9 cellular contexts compared by ENCODE assay signal in genomic region chr22:41383085-41383484, GRCh38. TPM values are rescaled to one million over a fixed set of nuclear protein-coding genes. Genes with fewer than 3 reads are reported as not detected.
A peak's percentile ranks its signal among the peaks of the same experiment; 100 is the strongest.
DNase-seq lines count a peak whose midpoint lies in the region; ATAC-seq and TF ChIP-seq lines count a peak whose summit lies in the region.
"Had no signal": no experiment of that assay in that cellular context is flagged by ENCODE, and none has a peak within 500 bp of the region (broad histone marks: within the 10 kb centered on the region; RNA-seq: fewer than 3 reads in every experiment).

No MANE protein-coding gene starts in this region.

- H4K20me1 ChIP-seq in smooth muscle cell (ENCODE audit: low read depth) = peaks cover 15% of the 10 kb centered on the region

- H3K79me2 ChIP-seq in smooth muscle cell (ENCODE audit: low read depth) = no peaks in the 10 kb centered on the region

- CTCF ChIA-PET in activated CD4-positive, alpha-beta memory T cell treated with anti-CD3 and anti-CD28 coated beads for 36 hours (lab: Charles Lee) = interaction anchor here (0.7 to 1.8 kb wide), 2 partner anchors 21 to 142 kb away, joined by 3 to 5 read pairs; no protein-coding TSS in a partner anchor

- WGBS in right cardiac atrium = 73% methylated on average over 5 of the region's 5 CpGs
- WGBS in smooth muscle cell (ENCODE audit: low lambda C conversion rate) = 93% methylated on average over 5 of the region's 5 CpGs

- H3K36me3 ChIP-seq in smooth muscle cell (ENCODE audit: low read depth) = no peaks in the 10 kb centered on the region

- no peak overlapping the region for H2AFZ ChIP-seq in smooth muscle cell (ENCODE audit: low read depth)

- intact Hi-C loops in activated CD4-positive, alpha-beta memory T cell treated with anti-CD3 and anti-CD28 coated beads for 36 hours (cut with micrococcal nuclease) = loop anchor here (5.0 kb wide), 3 partner anchors 81 to 526 kb away; partner anchors contain the start of genes L3MBTL2, ST13, XPNPEP3 and ZC3H7B
- intact Hi-C loops in right cardiac atrium (cut with DNase I) = no loop called here
- intact Hi-C loops in posterior vena cava (cut with DNase I) = no loop called here

- H3K4me1 ChIP-seq in right cardiac atrium (ENCODE audit: control insufficient read depth, insufficient read depth, low read length) = peaks cover 3% of the 10 kb centered on the region
- H3K4me1 ChIP-seq in smooth muscle cell (ENCODE audit: low read depth) = peaks cover 10% of the 10 kb centered on the region

- no peak overlapping the region for H3K9ac ChIP-seq in smooth muscle cell (ENCODE audit: low read depth)

- H3K4me2 ChIP-seq in smooth muscle cell = peak overlapping the region; percentile 91

- H3K27ac ChIP-seq in right cardiac atrium (ENCODE audit: low read length) = peak overlapping the region; percentile 88
- H3K27ac ChIP-seq in smooth muscle cell (ENCODE audit: low read depth) = no peak overlapping the region
- H3K27ac ChIP-seq: 22Rv1 had no signal

- DNase-seq in DMS53 (lab: John Stamatoyannopoulos, UW) (peak; percentile 34), DMS53 treated with DMSO at 0.1 percent for 48 hours (lab: John Stamatoyannopoulos, UW; ENCODE audit: unreplicated experiment) (no peak), right cardiac atrium (no peak), smooth muscle cell (lab: John Stamatoyannopoulos, UW; ENCODE audit: unreplicated experiment) (no peak), posterior vena cava (ENCODE audit: low spot score) (no peak)
- no peak for DNase-seq in activated CD4-positive, alpha-beta memory T cell treated with anti-CD3 and anti-CD28 coated beads for 36 hours
- DNase-seq in activated CD8-positive, alpha-beta memory T cell treated with anti-CD3 and anti-CD28 coated beads, Interleukin-2, amount 50 U/mL, for 48 hours = no peak

- peak overlapping the region; percentile 43 for H3K4me3 Mint-ChIP-seq in activated CD4-positive, alpha-beta memory T cell treated with anti-CD3 and anti-CD28 coated beads for 36 hours

- ATAC-seq in right cardiac atrium (no peak), HG03196 (IDR thresholded peaks at IDR 0.05; ENCODE audit: unreplicated experiment) (no peak)

- H3K9me3 ChIP-seq in right cardiac atrium (ENCODE audit: control insufficient read depth, low read length) (no peaks in the 10 kb centered on the region), smooth muscle cell (replicated peaks; ENCODE audit: low read depth) (no peaks in the 10 kb centered on the region)

- no peak for TF ChIP-seq CTCF in smooth muscle cell (IDR thresholded peaks at IDR 0.05; ENCODE audit: borderline replicate concordance, insufficient read depth, poor library complexity, severe bottlenecking)

- H3K4me3 ChIP-seq in right cardiac atrium (ENCODE audit: low read length) = peak overlapping the region; percentile 97
- H3K4me3 ChIP-seq in smooth muscle cell = peak overlapping the region; percentile 90

- POLR2A ChIA-PET in activated CD4-positive, alpha-beta memory T cell treated with anti-CD3 and anti-CD28 coated beads for 36 hours (lab: Charles Lee) = no interaction called here

- no peaks in the 10 kb centered on the region for H3K36me3 Mint-ChIP-seq in activated CD4-positive, alpha-beta memory T cell treated with anti-CD3 and anti-CD28 coated beads for 36 hours

- peaks cover 15% of the 10 kb centered on the region for H3K4me1 Mint-ChIP-seq in activated CD4-positive, alpha-beta memory T cell treated with anti-CD3 and anti-CD28 coated beads for 36 hours (ENCODE audit: low read depth)

- H3K9me3 Mint-ChIP-seq in activated CD4-positive, alpha-beta memory T cell treated with anti-CD3 and anti-CD28 coated beads for 36 hours = no peaks in the 10 kb centered on the region

- H3K27ac Mint-ChIP-seq in activated CD4-positive, alpha-beta memory T cell treated with anti-CD3 and anti-CD28 coated beads for 36 hours = no peak overlapping the region

- H3K27me3 ChIP-seq in right cardiac atrium (ENCODE audit: control insufficient read depth, insufficient read depth) (no peaks in the 10 kb centered on the region), smooth muscle cell (ENCODE audit: low read depth) (no peaks in the 10 kb centered on the region)

- H3K27me3 Mint-ChIP-seq in activated CD4-positive, alpha-beta memory T cell treated with anti-CD3 and anti-CD28 coated beads for 36 hours = no peaks in the 10 kb centered on the region

- peaks cover 9% of the 10 kb centered on the region for H3F3A ChIP-seq in smooth muscle cell (ENCODE audit: low read depth)

RNA-seq across cellular contexts. Expression of gene TEF, which starts 1.3 kb away (rescaled TPM):
- total RNA-seq in activated CD4-positive, alpha-beta memory T cell treated with anti-CD3 and anti-CD28 coated beads for 36 hours = 1 to 10 TPM; 1.4 to 1.6 TPM
- total RNA-seq in right cardiac atrium (10 to 100 TPM; 12.4 to 27.5 (median 22.6) TPM), smooth muscle cell (6.4 and 7.7 TPM in 2 replicates), posterior vena cava (10 to 100 TPM; 10.5 to 20.5 TPM)
- polyA plus RNA-seq in right cardiac atrium (22.1 TPM), smooth muscle cell (7.6 and 9.0 TPM in 2 replicates)
